Comparison of ENCODE assay signal across 5 cellular contexts in genomic region chr12:128849802-128850201, GRCh38. TPM values are rescaled to one million over a fixed set of nuclear protein-coding genes. Genes with fewer than 3 reads are reported as not detected.
"Had no signal": no experiment of that assay in that cellular context is flagged by ENCODE, and none has a peak within 500 bp of the region (broad histone marks: within the 10 kb centered on the region; RNA-seq: fewer than 3 reads in every experiment).

No MANE protein-coding gene starts in this region.

RNA-seq across cellular contexts. Expression of gene GLT1D1, which starts 3.5 kb away (rescaled TPM):
- total RNA-seq: GM23248, H4, HFFc6, HT1080 had no signal
- polyA plus RNA-seq: GM23248, IgD-negative memory B cell had no signal
